Comparison of ENCODE assay signal across 19 cellular contexts in the genomic region with DNA sequence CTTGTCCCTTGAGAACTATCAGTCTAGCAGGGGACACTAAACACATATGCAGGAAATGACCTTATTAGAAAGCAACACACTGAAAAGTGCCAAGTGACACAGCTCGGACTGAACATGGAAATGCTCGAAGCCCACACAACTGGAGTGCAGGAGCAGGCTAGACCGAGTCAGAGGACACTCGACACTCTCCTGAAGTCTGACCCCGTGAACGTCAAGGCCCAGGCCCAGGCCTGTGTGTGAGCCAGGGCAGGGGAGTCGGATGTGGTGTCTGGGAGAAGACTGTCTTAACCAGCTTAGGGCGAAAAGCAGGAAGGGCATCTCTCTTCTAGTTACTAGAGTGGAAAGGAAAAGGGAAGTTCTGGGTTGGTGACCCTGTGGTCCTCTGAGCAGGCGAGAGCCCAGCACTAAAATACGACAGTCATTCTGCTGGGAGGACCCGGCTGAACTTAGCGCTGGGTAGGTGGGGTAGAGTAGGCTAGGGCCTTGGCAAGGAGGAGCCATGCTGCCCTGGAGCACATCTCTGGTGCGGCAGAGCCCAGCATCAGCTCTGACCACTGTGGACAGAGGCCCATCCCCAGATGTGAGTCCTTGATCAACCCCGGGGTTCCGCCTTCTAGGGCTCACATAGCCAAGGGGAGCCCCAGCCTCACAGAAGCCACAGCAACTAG.
"Had no signal": no experiment of that assay in that cellular context is flagged by ENCODE, and none has a peak within 500 bp of the region (broad histone marks: within the 10 kb centered on the region; RNA-seq: fewer than 3 reads in every experiment).

No MANE protein-coding gene starts in this region.

- H3K27ac Mint-ChIP-seq: naive thymus-derived CD8-positive, alpha-beta T cell; neural progenitor cell; stimulated activated naive B cell treated with anti-CD40 and anti-IgM and Interleukin-4, amounts not matched to agents 10 μg/mL and 1 μg/mL and 100 μg/mL, for 72 hours had no signal

- H2AFZ ChIP-seq: neural progenitor cell, parathyroid adenoma had no signal

- H3K9me3 ChIP-seq: gastrocnemius medialis, heart right ventricle, mucosa of descending colon, prostate gland, right lobe of liver had no signal

- H3K27ac ChIP-seq: coronary artery, gastrocnemius medialis, heart right ventricle, neural progenitor cell, parathyroid adenoma, prostate gland, right lobe of liver had no signal

- H3K36me3 Mint-ChIP-seq: naive thymus-derived CD8-positive, alpha-beta T cell; neural progenitor cell; stimulated activated naive B cell treated with anti-CD40 and anti-IgM and Interleukin-4, amounts not matched to agents 10 μg/mL and 1 μg/mL and 100 μg/mL, for 72 hours had no signal

- ATAC-seq: esophagus mucosa; gastrocnemius medialis; left lobe of liver; mucosa of descending colon; stimulated activated naive B cell treated with anti-CD40 and anti-IgM and Interleukin-4, amounts not matched to agents 10 μg/mL and 1 μg/mL and 100 μg/mL, for 72 hours had no signal

- H3K9ac ChIP-seq: neural progenitor cell, parathyroid adenoma had no signal

- H3K4me2 ChIP-seq: neural progenitor cell had no signal

- H3K79me2 ChIP-seq: parathyroid adenoma had no signal

- H3K4me3 Mint-ChIP-seq: naive thymus-derived CD8-positive, alpha-beta T cell; neural progenitor cell; stimulated activated naive B cell treated with anti-CD40 and anti-IgM and Interleukin-4, amounts not matched to agents 10 μg/mL and 1 μg/mL and 100 μg/mL, for 72 hours had no signal

- H3K4me1 ChIP-seq: gastrocnemius medialis, heart right ventricle, neural progenitor cell, parathyroid adenoma, prostate gland, right lobe of liver had no signal

- DNase-seq: effector CD4-positive, alpha-beta T cell; gastrocnemius medialis; heart right ventricle; hypothalamus; mucosa of descending colon; naive thymus-derived CD8-positive, alpha-beta T cell; occipital lobe; right lobe of liver; stimulated activated CD4-positive, alpha-beta T cell treated with anti-CD3 and anti-CD28 coated beads, Interleukin-4, amount 100 ng/mL, for 1 hour; stimulated activated CD8-positive, alpha-beta memory T cell treated with anti-CD3 and anti-CD28 coated beads, Interleukin-4, amount 100 ng/mL, for 48 hours; stimulated activated naive B cell treated with anti-CD40 and anti-IgM and Interleukin-4, amounts not matched to agents 10 μg/mL and 1 μg/mL and 100 μg/mL, for 72 hours; trophoblast cell had no signal

- H3K9me3 Mint-ChIP-seq: naive thymus-derived CD8-positive, alpha-beta T cell; neural progenitor cell; stimulated activated naive B cell treated with anti-CD40 and anti-IgM and Interleukin-4, amounts not matched to agents 10 μg/mL and 1 μg/mL and 100 μg/mL, for 72 hours had no signal

- FAIRE-seq: islet of Langerhans had no signal

- H3K27me3 ChIP-seq: gastrocnemius medialis, heart right ventricle, neural progenitor cell, right lobe of liver had no signal

- H3K4me1 Mint-ChIP-seq: naive thymus-derived CD8-positive, alpha-beta T cell; neural progenitor cell; stimulated activated naive B cell treated with anti-CD40 and anti-IgM and Interleukin-4, amounts not matched to agents 10 μg/mL and 1 μg/mL and 100 μg/mL, for 72 hours had no signal

- H3K4me3 ChIP-seq: coronary artery, gastrocnemius medialis, heart right ventricle, mucosa of descending colon, neural progenitor cell, prostate gland, right lobe of liver had no signal

- H3K36me3 ChIP-seq: gastrocnemius medialis, heart right ventricle, neural progenitor cell, prostate gland, right lobe of liver had no signal

- H3K27me3 Mint-ChIP-seq: stimulated activated naive B cell treated with anti-CD40 and anti-IgM and Interleukin-4, amounts not matched to agents 10 μg/mL and 1 μg/mL and 100 μg/mL, for 72 hours had no signal
